In the genomic region with DNA sequence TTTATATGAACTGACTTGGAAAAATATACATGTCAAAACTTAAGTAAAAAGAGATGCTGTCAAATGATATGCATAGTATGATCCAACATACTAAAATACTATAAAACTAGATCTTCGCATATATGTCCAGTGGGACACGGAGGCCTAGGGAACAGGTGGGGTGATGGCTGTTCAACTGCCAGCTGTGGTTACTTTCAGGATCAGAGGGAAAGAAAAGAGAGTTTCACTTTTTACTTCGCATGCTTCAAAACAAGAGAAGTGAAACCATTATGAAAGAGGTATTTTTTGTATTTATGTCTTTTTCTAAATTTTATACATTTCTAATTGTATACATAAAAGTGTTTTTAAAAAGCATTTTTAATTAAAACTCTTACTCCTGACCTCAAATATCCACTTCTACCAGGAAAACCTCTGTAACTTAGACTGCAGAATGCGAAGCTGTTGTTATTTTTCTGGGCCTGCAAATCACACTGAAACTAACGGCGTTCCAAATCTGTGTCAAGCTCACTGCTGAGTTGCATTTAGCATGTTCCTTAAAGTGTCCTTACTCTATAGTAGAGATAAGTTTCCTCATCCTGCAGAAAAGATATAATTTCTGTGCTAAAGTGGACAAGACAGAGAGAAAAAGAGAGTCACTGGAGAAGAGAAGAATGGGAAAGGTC, we compare ENCODE assay signal across 9 cellular contexts.
DNase-seq lines count a peak whose midpoint lies in the region; ATAC-seq and TF ChIP-seq lines count a peak whose summit lies in the region.
"Had no signal": no experiment of that assay in that cellular context is flagged by ENCODE, and none has a peak within 500 bp of the region (broad histone marks: within the 10 kb centered on the region; RNA-seq: fewer than 3 reads in every experiment).

No MANE protein-coding gene starts in this region.

- no peaks in the 10 kb centered on the region for H3K36me3 ChIP-seq in A673 (ENCODE audit: insufficient read depth, low read length, poor library complexity, severe bottlenecking)

- no TSS peak for BruUV-seq in A673 (replicated peaks; lab: Mats Ljungman, UMichigan)

- peaks cover 3% of the 10 kb centered on the region for H3K27me3 ChIP-seq in A673 (replicated peaks; ENCODE audit: insufficient read depth, low read depth, low read length, poor library complexity)

- TF ChIP-seq CTCF in A673 (conservative IDR thresholded peaks at IDR 0.05; ENCODE audit: low read depth, low read length): no peak

- no peaks in the 10 kb centered on the region for H3K36me3 Mint-ChIP-seq in T-helper 2 cell treated with Interferon-gamma antibody and Interleukin-4, amounts not matched to agents 5 μg/mL and 100 μg/mL, for 36 hours (ENCODE audit: low read depth)
- H3K36me3 Mint-ChIP-seq in stimulated activated memory B cell treated with anti-CD40 and anti-IgM and Interleukin-4, amounts not matched to agents 10 μg/mL and 1 μg/mL and 100 μg/mL, for 72 hours: no peaks in the 10 kb centered on the region

- no peaks in the 10 kb centered on the region for H3K9me3 ChIP-seq in A673 (ENCODE audit: low read depth, low read length, poor library complexity, severe bottlenecking)

- H3K4me1 ChIP-seq in A673 (ENCODE audit: insufficient read depth, low read length, poor library complexity, severe bottlenecking): no peaks in the 10 kb centered on the region

- no peaks in the 10 kb centered on the region for H3K9me3 Mint-ChIP-seq in T-helper 2 cell treated with Interferon-gamma antibody and Interleukin-4, amounts not matched to agents 5 μg/mL and 100 μg/mL, for 36 hours
- no peaks in the 10 kb centered on the region for H3K9me3 Mint-ChIP-seq in stimulated activated memory B cell treated with anti-CD40 and anti-IgM and Interleukin-4, amounts not matched to agents 10 μg/mL and 1 μg/mL and 100 μg/mL, for 72 hours

- peak overlapping the region; percentile 12 for H3K4me3 Mint-ChIP-seq in T-helper 2 cell treated with Interferon-gamma antibody and Interleukin-4, amounts not matched to agents 5 μg/mL and 100 μg/mL, for 36 hours
- peak overlapping the region; percentile 44 for H3K4me3 Mint-ChIP-seq in stimulated activated memory B cell treated with anti-CD40 and anti-IgM and Interleukin-4, amounts not matched to agents 10 μg/mL and 1 μg/mL and 100 μg/mL, for 72 hours

- intact Hi-C loops in A673 (cut with micrococcal nuclease; ENCODE audit: unreplicated experiment): no loop called here

- H3K4me1 Mint-ChIP-seq in T-helper 2 cell treated with Interferon-gamma antibody and Interleukin-4, amounts not matched to agents 5 μg/mL and 100 μg/mL, for 36 hours (ENCODE audit: low read depth): peaks cover 10% of the 10 kb centered on the region
- peaks cover 11% of the 10 kb centered on the region for H3K4me1 Mint-ChIP-seq in stimulated activated memory B cell treated with anti-CD40 and anti-IgM and Interleukin-4, amounts not matched to agents 10 μg/mL and 1 μg/mL and 100 μg/mL, for 72 hours

- peaks cover 17% of the 10 kb centered on the region for H3K27me3 Mint-ChIP-seq in T-helper 2 cell treated with Interferon-gamma antibody and Interleukin-4, amounts not matched to agents 5 μg/mL and 100 μg/mL, for 36 hours (ENCODE audit: low read depth)
- H3K27me3 Mint-ChIP-seq in stimulated activated memory B cell treated with anti-CD40 and anti-IgM and Interleukin-4, amounts not matched to agents 10 μg/mL and 1 μg/mL and 100 μg/mL, for 72 hours: no peaks in the 10 kb centered on the region

- POLR2A ChIA-PET in A673 (lab: Charles Lee; ENCODE audit: low non-redundant PET): no interaction called here

- DNase-seq in T-helper 2 cell treated with Interferon-gamma antibody and Interleukin-4, amounts not matched to agents 5 μg/mL and 100 μg/mL, for 36 hours (ENCODE audit: low spot score): no peak
- no peak for DNase-seq in T-helper 2 cell
- no peak for DNase-seq in A673 (ENCODE audit: low spot score)
- DNase-seq in NCI-H1092 (lab: John Stamatoyannopoulos, UW): no peak
- DNase-seq: SW 1271 had no signal

- H3K4me3 ChIP-seq in A673 (ENCODE audit: low read depth, low read length, poor library complexity, severe bottlenecking): no peak overlapping the region

- CTCF ChIA-PET in A673 (lab: Charles Lee): no interaction called here

- H3K27ac Mint-ChIP-seq in T-helper 2 cell treated with Interferon-gamma antibody and Interleukin-4, amounts not matched to agents 5 μg/mL and 100 μg/mL, for 36 hours: no peak overlapping the region
- H3K27ac Mint-ChIP-seq in stimulated activated memory B cell treated with anti-CD40 and anti-IgM and Interleukin-4, amounts not matched to agents 10 μg/mL and 1 μg/mL and 100 μg/mL, for 72 hours: no peak overlapping the region

- ATAC-seq in HG02623 (IDR thresholded peaks at IDR 0.05; ENCODE audit: unreplicated experiment) (peak; percentile 92), HG03457 (IDR thresholded peaks at IDR 0.05; ENCODE audit: unreplicated experiment) (peak; percentile 90), HG02571 (IDR thresholded peaks at IDR 0.05; ENCODE audit: unreplicated experiment) (no peak)
- ATAC-seq in stimulated activated memory B cell treated with anti-CD40 and anti-IgM and Interleukin-4, amounts not matched to agents 10 μg/mL and 1 μg/mL and 100 μg/mL, for 72 hours: peak; percentile 27

- no peak overlapping the region for H3K27ac ChIP-seq in A673 (ENCODE audit: low read depth, low read length, poor library complexity, severe bottlenecking)
